11 cellular contexts compared by ENCODE assay signal in genomic region chr6:138498575-138499302, GRCh38. TPM values are rescaled to one million over a fixed set of nuclear protein-coding genes. Genes with fewer than 3 reads are reported as not detected.
DNase-seq lines count a peak whose midpoint lies in the region; ATAC-seq and TF ChIP-seq lines count a peak whose summit lies in the region.
"Had no signal": no experiment of that assay in that cellular context is flagged by ENCODE, and none has a peak within 500 bp of the region (broad histone marks: within the 10 kb centered on the region; RNA-seq: fewer than 3 reads in every experiment).

No MANE protein-coding gene starts in this region.

- no peaks in the 10 kb centered on the region for H3K27me3 ChIP-seq in hepatocyte
- H3K27me3 ChIP-seq in parathyroid adenoma (ENCODE audit: control insufficient read depth, insufficient read depth, low read length): no peaks in the 10 kb centered on the region

- H3K4me1 ChIP-seq in hepatocyte (ENCODE audit: insufficient read depth) (peaks cover 27% of the 10 kb centered on the region), parathyroid adenoma (no peaks in the 10 kb centered on the region)

- H3K9me3 ChIP-seq in hepatocyte (ENCODE audit: low read depth) (no peaks in the 10 kb centered on the region), parathyroid adenoma (ENCODE audit: control insufficient read depth, low read length) (no peaks in the 10 kb centered on the region)

- TF ChIP-seq CTCF in hepatocyte (IDR thresholded peaks at IDR 0.05; ENCODE audit: poor library complexity): no peak
- no peak for TF ChIP-seq CTCF in parathyroid adenoma (IDR thresholded peaks at IDR 0.05)

- H3K4me3 ChIP-seq in hepatocyte: peak overlapping the region; percentile 17
- H3K4me3 ChIP-seq in parathyroid adenoma (ENCODE audit: low read depth, low read length): no peak overlapping the region

- H3K27ac ChIP-seq in hepatocyte (peak overlapping the region; percentile 83), parathyroid adenoma (no peak overlapping the region)

- ATAC-seq in GM19438 (IDR thresholded peaks at IDR 0.05; ENCODE audit: low read depth, unreplicated experiment): peak; percentile 11

- peaks cover 2% of the 10 kb centered on the region for H4K20me1 ChIP-seq in hepatocyte (ENCODE audit: insufficient read depth, poor library complexity, severe bottlenecking)

- H3K36me3 ChIP-seq in hepatocyte (replicated peaks; ENCODE audit: insufficient read depth, low read depth): no peaks in the 10 kb centered on the region
- no peaks in the 10 kb centered on the region for H3K36me3 ChIP-seq in parathyroid adenoma (ENCODE audit: control insufficient read depth, insufficient read depth, low read length)

- DNase-seq in NCI-H82 (lab: John Stamatoyannopoulos, UW): peak; percentile 84
- no peak for DNase-seq in hepatocyte (ENCODE audit: low spot score)
- DNase-seq in NCI-H1436 treated with DMSO at 0.1 percent for 48 hours (lab: John Stamatoyannopoulos, UW): no peak
- no peak for DNase-seq in iPS-NIHi11 (ENCODE audit: low spot score)
- DNase-seq in dermis blood vessel endothelial cell: no peak
- DNase-seq in NCI-H1092 treated with DMSO at 0.1 percent for 48 hours (lab: John Stamatoyannopoulos, UW): no peak
- DNase-seq: NCI-H2029; stimulated activated naive CD4-positive, alpha-beta T cell; SW 1271 had no signal

- H2AFZ ChIP-seq in hepatocyte (no peak overlapping the region), parathyroid adenoma (no peak overlapping the region)

- H3K9me2 ChIP-seq in hepatocyte (replicated peaks; ENCODE audit: insufficient read depth): no peaks in the 10 kb centered on the region

- H3K4me2 ChIP-seq in hepatocyte (peak overlapping the region; percentile 68), parathyroid adenoma (ENCODE audit: low read length) (peak overlapping the region; percentile 32)

- H3K79me2 ChIP-seq in hepatocyte (peaks cover 70% of the 10 kb centered on the region), parathyroid adenoma (no peaks in the 10 kb centered on the region)

- WGBS in hepatocyte (ENCODE audit: low lambda C conversion rate, missing lambda C conversion rate): 48% methylated on average over 3 of the region's 3 CpGs

- no peak overlapping the region for H3K9ac ChIP-seq in parathyroid adenoma

RNA-seq across cellular contexts. Expression of gene NHSL1, which starts 0.6 kb away (rescaled TPM):
- total RNA-seq in hepatocyte (58.0 and 58.3 TPM in 2 replicates), dermis blood vessel endothelial cell (45.1 and 78.7 TPM in 2 replicates)
- 39.0 and 43.7 TPM in 2 replicates for polyA plus RNA-seq in hepatocyte
